ENCODE assay signal across 1 cellular context in the genomic region with DNA sequence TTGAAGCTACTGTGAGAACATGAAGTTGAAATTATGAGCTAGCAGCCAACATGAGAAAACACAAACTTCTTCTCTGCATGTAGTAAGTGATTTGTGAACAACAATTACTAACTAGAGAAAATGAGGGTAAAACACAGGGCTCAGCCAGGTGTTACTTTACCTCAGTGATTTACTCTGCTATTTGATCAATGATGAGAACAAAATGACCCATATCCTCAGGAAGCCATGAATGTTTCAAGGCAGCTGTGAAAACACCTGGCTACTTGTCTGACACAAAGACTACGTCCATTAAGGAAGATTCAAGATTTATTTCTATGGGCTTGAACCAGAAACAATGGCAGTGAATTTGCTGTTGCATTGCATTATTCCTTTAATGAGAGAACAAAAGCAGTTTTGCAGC.
TF ChIP-seq lines count a peak whose summit lies in the region.

No MANE protein-coding gene starts in this region.

TF ChIP-seq in WTC11, 78 proteins besides CTCF, POLR2A, EP300 and RAD21 (continued from another document):
- TF ChIP-seq, protein P1, sequence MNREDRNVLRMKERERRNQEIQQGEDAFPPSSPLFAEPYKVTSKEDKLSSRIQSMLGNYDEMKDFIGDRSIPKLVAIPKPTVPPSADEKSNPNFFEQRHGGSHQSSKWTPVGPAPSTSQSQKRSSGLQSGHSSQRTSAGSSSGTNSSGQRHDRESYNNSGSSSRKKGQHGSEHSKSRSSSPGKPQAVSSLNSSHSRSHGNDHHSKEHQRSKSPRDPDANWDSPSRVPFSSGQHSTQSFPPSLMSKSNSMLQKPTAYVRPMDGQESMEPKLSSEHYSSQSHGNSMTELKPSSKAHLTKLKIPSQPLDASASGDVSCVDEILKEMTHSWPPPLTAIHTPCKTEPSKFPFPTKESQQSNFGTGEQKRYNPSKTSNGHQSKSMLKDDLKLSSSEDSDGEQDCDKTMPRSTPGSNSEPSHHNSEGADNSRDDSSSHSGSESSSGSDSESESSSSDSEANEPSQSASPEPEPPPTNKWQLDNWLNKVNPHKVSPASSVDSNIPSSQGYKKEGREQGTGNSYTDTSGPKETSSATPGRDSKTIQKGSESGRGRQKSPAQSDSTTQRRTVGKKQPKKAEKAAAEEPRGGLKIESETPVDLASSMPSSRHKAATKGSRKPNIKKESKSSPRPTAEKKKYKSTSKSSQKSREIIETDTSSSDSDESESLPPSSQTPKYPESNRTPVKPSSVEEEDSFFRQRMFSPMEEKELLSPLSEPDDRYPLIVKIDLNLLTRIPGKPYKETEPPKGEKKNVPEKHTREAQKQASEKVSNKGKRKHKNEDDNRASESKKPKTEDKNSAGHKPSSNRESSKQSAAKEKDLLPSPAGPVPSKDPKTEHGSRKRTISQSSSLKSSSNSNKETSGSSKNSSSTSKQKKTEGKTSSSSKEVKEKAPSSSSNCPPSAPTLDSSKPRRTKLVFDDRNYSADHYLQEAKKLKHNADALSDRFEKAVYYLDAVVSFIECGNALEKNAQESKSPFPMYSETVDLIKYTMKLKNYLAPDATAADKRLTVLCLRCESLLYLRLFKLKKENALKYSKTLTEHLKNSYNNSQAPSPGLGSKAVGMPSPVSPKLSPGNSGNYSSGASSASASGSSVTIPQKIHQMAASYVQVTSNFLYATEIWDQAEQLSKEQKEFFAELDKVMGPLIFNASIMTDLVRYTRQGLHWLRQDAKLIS (CRISPR knock-in tag; IDR thresholded peaks at IDR 0.05; ENCODE audit: borderline replicate concordance): no peak
- TF ChIP-seq CREB1 (CRISPR knock-in tag; IDR thresholded peaks at IDR 0.05) (no peak), MYBL2 (CRISPR knock-in tag; IDR thresholded peaks at IDR 0.05) (no peak), RELA (CRISPR knock-in tag; IDR thresholded peaks at IDR 0.05; ENCODE audit: borderline replicate concordance) (no peak), ZNF121 (CRISPR knock-in tag; IDR thresholded peaks at IDR 0.05) (no peak), SMAD3 (CRISPR knock-in tag; IDR thresholded peaks at IDR 0.05; ENCODE audit: borderline replicate concordance) (no peak), ZBTB21 (CRISPR knock-in tag; IDR thresholded peaks at IDR 0.05; ENCODE audit: borderline replicate concordance) (no peak)
- TF ChIP-seq, protein P2, sequence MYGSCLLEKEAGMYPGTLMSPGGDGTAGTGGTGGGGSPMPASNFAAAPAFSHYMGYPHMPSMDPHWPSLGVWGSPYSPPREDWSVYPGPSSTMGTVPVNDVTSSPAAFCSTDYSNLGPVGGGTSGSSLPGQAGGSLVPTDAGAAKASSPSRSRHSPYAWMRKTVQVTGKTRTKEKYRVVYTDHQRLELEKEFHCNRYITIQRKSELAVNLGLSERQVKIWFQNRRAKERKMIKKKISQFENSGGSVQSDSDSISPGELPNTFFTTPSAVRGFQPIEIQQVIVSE (CRISPR knock-in tag; IDR thresholded peaks at IDR 0.05; ENCODE audit: borderline replicate concordance): no peak
